Comparison of ENCODE assay signal across 8 cellular contexts in the genomic region with DNA sequence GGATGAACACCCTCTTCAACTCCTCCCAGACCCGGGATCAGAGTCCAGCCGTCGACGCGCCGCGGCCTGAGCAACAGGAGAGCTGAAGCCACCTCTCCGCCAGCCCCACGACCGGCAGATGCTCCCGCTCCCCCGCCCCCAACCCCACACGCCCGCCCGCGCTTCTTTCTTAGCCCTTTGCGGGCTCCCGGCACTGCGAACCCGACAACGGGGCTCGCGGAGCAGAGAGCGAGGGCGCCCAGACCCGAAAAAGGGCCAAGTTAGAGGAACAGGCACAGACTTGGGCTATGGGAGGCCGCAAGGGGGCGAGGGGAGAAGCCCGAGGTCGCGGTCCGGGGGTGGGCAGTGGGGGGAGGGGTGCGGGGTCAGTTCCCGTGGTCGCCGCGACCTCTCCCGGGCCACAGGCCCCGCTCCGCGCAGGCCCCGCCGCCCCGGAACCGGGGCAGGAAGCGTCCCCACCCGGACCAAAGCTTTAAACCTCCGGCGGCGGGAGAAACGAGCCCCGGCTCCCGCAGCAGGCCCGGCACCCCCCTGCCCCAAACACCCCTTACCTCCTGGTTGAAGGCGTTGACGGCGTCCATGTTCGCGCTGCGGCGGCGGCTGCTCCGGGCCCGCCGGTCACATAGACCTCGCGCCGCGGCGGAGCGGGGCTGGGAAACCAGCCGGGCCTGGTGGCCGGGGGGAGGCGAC. TPM values are rescaled to one million over a fixed set of nuclear protein-coding genes. Genes with fewer than 3 reads are reported as not detected.
A peak's percentile ranks its signal among the peaks of the same experiment; 100 is the strongest.
DNase-seq lines count a peak whose midpoint lies in the region; ATAC-seq and TF ChIP-seq lines count a peak whose summit lies in the region.

No MANE protein-coding gene starts in this region.

- H3K79me2 ChIP-seq in osteoblast (ENCODE audit: insufficient read depth, low read length) = peaks cover 54% of the 10 kb centered on the region

- DNase-seq in NCI-H345 (lab: John Stamatoyannopoulos, UW) (peak; percentile 41), NCI-H345 treated with DMSO at 0.1 percent for 48 hours (lab: John Stamatoyannopoulos, UW; ENCODE audit: unreplicated experiment) (no peak), OCI-M1 (lab: John Stamatoyannopoulos, UW) (peak; percentile 51), activated gamma-delta T cell (lab: John Stamatoyannopoulos, UW) (peak; percentile 49), osteoblast (ENCODE audit: insufficient read length, low spot score, missing footprints) (peak; percentile 95), ureter (ENCODE audit: low spot score) (peak; percentile 56)

- H4K20me1 ChIP-seq in osteoblast (ENCODE audit: insufficient read depth, low read length) = peaks cover 37% of the 10 kb centered on the region

- H3K36me3 ChIP-seq in gastroesophageal sphincter = no peaks in the 10 kb centered on the region
- peaks cover 3% of the 10 kb centered on the region for H3K36me3 ChIP-seq in osteoblast (ENCODE audit: insufficient read depth, low read length)

- WGBS in gastroesophageal sphincter (ENCODE audit: low coverage in 1 of 2), 2 donors = 0% methylated on average over 3 of the region's 74 CpGs; no CpG with 5 or more reads in 1 of the 2 donors

- H3K4me3 ChIP-seq in gastroesophageal sphincter (peak overlapping the region; percentile 58 to 99), osteoblast (ENCODE audit: insufficient read depth, low read length) (peak overlapping the region; percentile 87)

- TF ChIP-seq CTCF in gastroesophageal sphincter (IDR thresholded peaks at IDR 0.05) = no peak
- no peak for TF ChIP-seq CTCF in osteoblast (IDR thresholded peaks at IDR 0.05; ENCODE audit: extremely low read depth, low read depth, low read length)

- H2AFZ ChIP-seq in osteoblast (ENCODE audit: low read length) = peak overlapping the region; percentile 76

- H3K4me2 ChIP-seq in osteoblast (ENCODE audit: insufficient read depth, low read length) = peak overlapping the region; percentile 87

- ATAC-seq in HG02884 (IDR thresholded peaks at IDR 0.05; ENCODE audit: unreplicated experiment) = peak; percentile 20
- peak; percentile 33 for ATAC-seq in gastroesophageal sphincter

- no peak for TF ChIP-seq POLR2A in gastroesophageal sphincter (IDR thresholded peaks at IDR 0.05)

- TF ChIP-seq EP300 in gastroesophageal sphincter (IDR thresholded peaks at IDR 0.05) = no peak

- no peaks in the 10 kb centered on the region for H3K9me3 ChIP-seq in gastroesophageal sphincter
- H3K9me3 ChIP-seq in osteoblast (ENCODE audit: low read depth, low read length) = no peaks in the 10 kb centered on the region

- H3K4me1 ChIP-seq in gastroesophageal sphincter (peaks cover 5 to 64% (median 23%) of the 10 kb centered on the region in 3 donors), osteoblast (ENCODE audit: insufficient read depth, low read length) (peaks cover 20% of the 10 kb centered on the region)

- H3K27me3 ChIP-seq in gastroesophageal sphincter (no peaks in the 10 kb centered on the region), osteoblast (ENCODE audit: insufficient read depth, low read length) (no peaks in the 10 kb centered on the region)

- H3K27ac ChIP-seq in gastroesophageal sphincter (peak overlapping the region; percentile 73 to 99 (median 96)), osteoblast (ENCODE audit: low read depth, low read length) (peak overlapping the region; percentile 74)

RNA-seq across cellular contexts. Expression of a gene that starts 0.7 kb away (rescaled TPM):
- total RNA-seq in gastroesophageal sphincter (10 to 100 TPM; 10.7 to 19.9 (median 16.1) TPM), osteoblast (7.6 and 10.9 TPM in 2 replicates), ureter (44.2 TPM)
